In genomic region chr6:119501798-119502483, GRCh38 we compare ENCODE assay signal across 11 cellular contexts.
A peak's percentile ranks its signal among the peaks of the same experiment; 100 is the strongest.
DNase-seq lines count a peak whose midpoint lies in the region; ATAC-seq and TF ChIP-seq lines count a peak whose summit lies in the region.
"Had no signal": no experiment of that assay in that cellular context is flagged by ENCODE, and none has a peak within 500 bp of the region (broad histone marks: within the 10 kb centered on the region; RNA-seq: fewer than 3 reads in every experiment).

No MANE protein-coding gene starts in this region.

- H3K4me1 ChIP-seq in OCI-LY7 (ENCODE audit: insufficient read depth, low read length, poor library complexity, severe bottlenecking), result peaks cover 31% of the 10 kb centered on the region

- POLR2A ChIA-PET in OCI-LY7 (lab: Charles Lee), result interaction anchor here (0.7 to 2.1 kb wide), 11 partner anchors 13 to 58 kb away, joined by 3 to 10 read pairs (median 3); no protein-coding TSS in a partner anchor

- intact Hi-C loops in OCI-LY7 (cut with micrococcal nuclease; ENCODE audit: unreplicated experiment), result no loop called here

- peaks cover 7% of the 10 kb centered on the region; the same call in 1 of the 2 replicates for H3K9me3 ChIP-seq in OCI-LY7 (ENCODE audit: low read length)

- no peaks in the 10 kb centered on the region for H3K4me1 Mint-ChIP-seq in stimulated activated naive CD8-positive, alpha-beta T cell treated with anti-CD3 and anti-CD28 coated beads, Interleukin-15, amount 100 ng/mL, for 72 hours
- H3K4me1 Mint-ChIP-seq: immature natural killer cell had no signal

- TF ChIP-seq CTCF in OCI-LY7 (conservative IDR thresholded peaks at IDR 0.05; ENCODE audit: low read length), result no peak

- no peaks in the 10 kb centered on the region for H4K20me1 ChIP-seq in OCI-LY7 (ENCODE audit: insufficient read depth, low read length)

- no peaks in the 10 kb centered on the region for H3K36me3 ChIP-seq in OCI-LY7 (ENCODE audit: insufficient read depth, low read length)

- H3K27ac ChIP-seq in OCI-LY7 (ENCODE audit: low read depth, low read length, poor library complexity, severe bottlenecking), result peak overlapping the region; percentile 20
- H3K27ac ChIP-seq: PC-9 had no signal

- H3K4me3 Mint-ChIP-seq in stimulated activated naive CD8-positive, alpha-beta T cell treated with anti-CD3 and anti-CD28 coated beads, Interleukin-15, amount 100 ng/mL, for 72 hours, result no peak overlapping the region
- H3K4me3 Mint-ChIP-seq: CD4-positive, alpha-beta T cell; immature natural killer cell had no signal

- H3K9me3 Mint-ChIP-seq in stimulated activated naive CD8-positive, alpha-beta T cell treated with anti-CD3 and anti-CD28 coated beads, Interleukin-15, amount 100 ng/mL, for 72 hours, result no peaks in the 10 kb centered on the region
- H3K9me3 Mint-ChIP-seq: CD4-positive, alpha-beta T cell; immature natural killer cell had no signal

- H2AFZ ChIP-seq in OCI-LY7 (ENCODE audit: low read length), result peak overlapping the region; percentile 77; the same call in 1 of the 2 replicates
- H2AFZ ChIP-seq: PC-9 had no signal

- CTCF ChIA-PET in OCI-LY7 (lab: Charles Lee; ENCODE audit: unreplicated experiment), result interaction anchor here (0.6 kb wide), 1 partner anchor 142 kb away, joined by 4 read pairs; no protein-coding TSS in a partner anchor

- DNase-seq in OCI-LY7 (ENCODE audit: low spot score), result peak; percentile 69
- DNase-seq in H4 (ENCODE audit: low spot score), result no peak
- no peak for DNase-seq in stimulated activated naive CD8-positive, alpha-beta T cell treated with anti-CD3 and anti-CD28 coated beads, Interleukin-15, amount 100 ng/mL, for 72 hours
- no peak for DNase-seq in activated gamma-delta T cell (lab: John Stamatoyannopoulos, UW)
- DNase-seq: CD4-positive, alpha-beta T cell; immature natural killer cell; PC-9 had no signal

- H3K27me3 Mint-ChIP-seq in stimulated activated naive CD8-positive, alpha-beta T cell treated with anti-CD3 and anti-CD28 coated beads, Interleukin-15, amount 100 ng/mL, for 72 hours, result no peaks in the 10 kb centered on the region
- H3K27me3 Mint-ChIP-seq: CD4-positive, alpha-beta T cell had no signal

- H3K4me3 ChIP-seq in OCI-LY7 (ENCODE audit: low read depth, low read length, poor library complexity, severe bottlenecking), result no peak overlapping the region
- H3K4me3 ChIP-seq: PC-9 had no signal

- H3K27ac Mint-ChIP-seq in stimulated activated naive CD8-positive, alpha-beta T cell treated with anti-CD3 and anti-CD28 coated beads, Interleukin-15, amount 100 ng/mL, for 72 hours, result no peak overlapping the region
- H3K27ac Mint-ChIP-seq: CD4-positive, alpha-beta T cell; immature natural killer cell had no signal

- H3K79me2 ChIP-seq in OCI-LY7 (ENCODE audit: insufficient read depth, low read depth, low read length), result no peaks in the 10 kb centered on the region

- H3K9me2 ChIP-seq in OCI-LY7 (ENCODE audit: insufficient read depth, low read length), result no peaks in the 10 kb centered on the region

- ATAC-seq in GM18867 (IDR thresholded peaks at IDR 0.05; ENCODE audit: unreplicated experiment), result peak; percentile 93
- ATAC-seq in GM21423 (IDR thresholded peaks at IDR 0.05; ENCODE audit: unreplicated experiment), result peak; percentile 92
- ATAC-seq in HG03060 (IDR thresholded peaks at IDR 0.05; ENCODE audit: low read depth, unreplicated experiment), result peak; percentile 64
- ATAC-seq in GM18868 (IDR thresholded peaks at IDR 0.05; ENCODE audit: unreplicated experiment), result no peak
- no peak for ATAC-seq in stimulated activated naive CD8-positive, alpha-beta T cell treated with anti-CD3 and anti-CD28 coated beads, Interleukin-15, amount 100 ng/mL, for 72 hours

- peak overlapping the region; percentile 37 for H3K4me2 ChIP-seq in OCI-LY7 (ENCODE audit: low read length)
- H3K4me2 ChIP-seq: PC-9 had no signal

- no TSS peak for BruUV-seq in OCI-LY7 (replicated peaks; lab: Mats Ljungman, UMichigan)

Comparison
In these comparisons a context has a peak if more than half of its experiments do, and no peak if none do; other contexts are left out.
1. ATAC-seq: peak in GM18867 (single experiment), GM21423 (single experiment) and HG03060 (single experiment); none in GM18868 (single experiment) and stimulated activated naive CD8-positive, alpha-beta T cell treated with anti-CD3 and anti-CD28 coated beads, Interleukin-15, amount 100 ng/mL, for 72 hours (single experiment).